ENCODE assay signal across 1 cellular context in genomic region chr3:121574449-121574848, GRCh38.
TF ChIP-seq lines count a peak whose summit lies in the region.

No MANE protein-coding gene starts in this region.

TF ChIP-seq in K562, 482 proteins besides CTCF, POLR2A, EP300 and RAD21 (continued from another document and continues in another):
- TF ChIP-seq USF1 (CRISPR knock-in tag; IDR thresholded peaks at IDR 0.05), result no peak
- TF ChIP-seq SAFB2 (IDR thresholded peaks at IDR 0.05; ENCODE audit: borderline replicate concordance, low read depth, low read length, severe bottlenecking), result no peak
- TF ChIP-seq, protein P1, sequence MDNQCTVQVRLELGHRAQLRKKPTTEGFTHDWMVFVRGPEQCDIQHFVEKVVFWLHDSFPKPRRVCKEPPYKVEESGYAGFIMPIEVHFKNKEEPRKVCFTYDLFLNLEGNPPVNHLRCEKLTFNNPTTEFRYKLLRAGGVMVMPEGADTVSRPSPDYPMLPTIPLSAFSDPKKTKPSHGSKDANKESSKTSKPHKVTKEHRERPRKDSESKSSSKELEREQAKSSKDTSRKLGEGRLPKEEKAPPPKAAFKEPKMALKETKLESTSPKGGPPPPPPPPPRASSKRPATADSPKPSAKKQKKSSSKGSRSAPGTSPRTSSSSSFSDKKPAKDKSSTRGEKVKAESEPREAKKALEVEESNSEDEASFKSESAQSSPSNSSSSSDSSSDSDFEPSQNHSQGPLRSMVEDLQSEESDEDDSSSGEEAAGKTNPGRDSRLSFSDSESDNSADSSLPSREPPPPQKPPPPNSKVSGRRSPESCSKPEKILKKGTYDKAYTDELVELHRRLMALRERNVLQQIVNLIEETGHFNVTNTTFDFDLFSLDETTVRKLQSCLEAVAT (IDR thresholded peaks at IDR 0.05), result no peak
- TF ChIP-seq SAP30 (IDR thresholded peaks at IDR 0.05; ENCODE audit: borderline replicate concordance, insufficient read depth, low read depth, low read length, poor library complexity, severe bottlenecking), result no peak
- TF ChIP-seq MXD1 (CRISPR knock-in tag; IDR thresholded peaks at IDR 0.05; ENCODE audit: borderline replicate concordance, poor library complexity, severe bottlenecking), result no peak
- 0 out of 2 replicates have a peak, but pooled peaks have one; percentile 14 for TF ChIP-seq GATAD2B (IDR thresholded peaks at IDR 0.05; ENCODE audit: borderline replicate concordance)
- no peak for TF ChIP-seq CBFB (CRISPR knock-in tag; IDR thresholded peaks at IDR 0.05)
- no peak for TF ChIP-seq LARP7 (IDR thresholded peaks at IDR 0.05)
- TF ChIP-seq ZNF146 (CRISPR knock-in tag; IDR thresholded peaks at IDR 0.05; ENCODE audit: unreplicated experiment), result no peak
- TF ChIP-seq ZNF785 (CRISPR knock-in tag; IDR thresholded peaks at IDR 0.05), result no peak
- no peak for TF ChIP-seq MCM5 (IDR thresholded peaks at IDR 0.05; ENCODE audit: low read depth)
- no peak for TF ChIP-seq CREBBP (IDR thresholded peaks at IDR 0.05; ENCODE audit: low read depth, low read length)
- no peak for TF ChIP-seq PCBP2 (IDR thresholded peaks at IDR 0.05; ENCODE audit: low read depth, low read length, poor library complexity, severe bottlenecking)
- peak in 1 of 2 experiments; percentile 50; a peak in 1 of 4 replicates for TF ChIP-seq RCOR1 (IDR thresholded peaks at IDR 0.05; ENCODE audit: borderline replicate concordance in 1 of 2, low read depth in 2 of 2, low read length in 2 of 2)
- 0 out of 2 replicates have a peak, but pooled peaks have one; percentile 26 for TF ChIP-seq ATF7 (IDR thresholded peaks at IDR 0.05)
- TF ChIP-seq ZZZ3 (IDR thresholded peaks at IDR 0.05), result no peak
- no peak for TF ChIP-seq ZNF23 (CRISPR knock-in tag; IDR thresholded peaks at IDR 0.05)
- TF ChIP-seq, protein P2, sequence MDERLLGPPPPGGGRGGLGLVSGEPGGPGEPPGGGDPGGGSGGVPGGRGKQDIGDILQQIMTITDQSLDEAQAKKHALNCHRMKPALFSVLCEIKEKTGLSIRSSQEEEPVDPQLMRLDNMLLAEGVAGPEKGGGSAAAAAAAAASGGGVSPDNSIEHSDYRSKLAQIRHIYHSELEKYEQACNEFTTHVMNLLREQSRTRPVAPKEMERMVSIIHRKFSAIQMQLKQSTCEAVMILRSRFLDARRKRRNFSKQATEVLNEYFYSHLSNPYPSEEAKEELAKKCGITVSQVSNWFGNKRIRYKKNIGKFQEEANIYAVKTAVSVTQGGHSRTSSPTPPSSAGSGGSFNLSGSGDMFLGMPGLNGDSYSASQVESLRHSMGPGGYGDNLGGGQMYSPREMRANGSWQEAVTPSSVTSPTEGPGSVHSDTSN (CRISPR knock-in tag; IDR thresholded peaks at IDR 0.05; ENCODE audit: low read depth), result no peak
- TF ChIP-seq, protein P2 (tag; conservative IDR thresholded peaks at IDR 0.05; ENCODE audit: low read depth), result peak; percentile 70
- no peak for TF ChIP-seq TCF7L2 (IDR thresholded peaks at IDR 0.05; ENCODE audit: low read depth, low read length)
- no peak for TF ChIP-seq POLR2H (tag; IDR thresholded peaks at IDR 0.05; ENCODE audit: low read depth)
- no peak for TF ChIP-seq PATZ1 (CRISPR knock-in tag; IDR thresholded peaks at IDR 0.05; ENCODE audit: borderline replicate concordance)
- TF ChIP-seq ZNF212 (CRISPR knock-in tag; IDR thresholded peaks at IDR 0.05), result no peak
- TF ChIP-seq, protein P3, sequence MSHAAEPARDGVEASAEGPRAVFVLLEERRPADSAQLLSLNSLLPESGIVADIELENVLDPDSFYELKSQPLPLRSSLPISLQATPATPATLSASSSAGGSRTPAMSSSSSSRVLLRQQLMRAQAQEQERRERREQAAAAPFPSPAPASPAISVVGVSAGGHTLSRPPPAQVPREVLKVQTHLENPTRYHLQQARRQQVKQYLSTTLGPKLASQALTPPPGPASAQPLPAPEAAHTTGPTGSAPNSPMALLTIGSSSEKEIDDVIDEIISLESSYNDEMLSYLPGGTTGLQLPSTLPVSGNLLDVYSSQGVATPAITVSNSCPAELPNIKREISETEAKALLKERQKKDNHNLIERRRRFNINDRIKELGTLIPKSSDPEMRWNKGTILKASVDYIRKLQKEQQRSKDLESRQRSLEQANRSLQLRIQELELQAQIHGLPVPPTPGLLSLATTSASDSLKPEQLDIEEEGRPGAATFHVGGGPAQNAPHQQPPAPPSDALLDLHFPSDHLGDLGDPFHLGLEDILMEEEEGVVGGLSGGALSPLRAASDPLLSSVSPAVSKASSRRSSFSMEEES (CRISPR knock-in tag; IDR thresholded peaks at IDR 0.05), result no peak
- no peak for TF ChIP-seq EHMT2 (IDR thresholded peaks at IDR 0.05)
- no peak for TF ChIP-seq ZNF12 (CRISPR knock-in tag; IDR thresholded peaks at IDR 0.05)
- TF ChIP-seq TEAD1 (CRISPR knock-in tag; IDR thresholded peaks at IDR 0.05), result no peak
- no peak; the same call in 1 of the 2 replicates for TF ChIP-seq L3MBTL2 (IDR thresholded peaks at IDR 0.05)
- TF ChIP-seq MAFG (tag; conservative IDR thresholded peaks at IDR 0.05), result peak; percentile 73
- TF ChIP-seq, protein P4, sequence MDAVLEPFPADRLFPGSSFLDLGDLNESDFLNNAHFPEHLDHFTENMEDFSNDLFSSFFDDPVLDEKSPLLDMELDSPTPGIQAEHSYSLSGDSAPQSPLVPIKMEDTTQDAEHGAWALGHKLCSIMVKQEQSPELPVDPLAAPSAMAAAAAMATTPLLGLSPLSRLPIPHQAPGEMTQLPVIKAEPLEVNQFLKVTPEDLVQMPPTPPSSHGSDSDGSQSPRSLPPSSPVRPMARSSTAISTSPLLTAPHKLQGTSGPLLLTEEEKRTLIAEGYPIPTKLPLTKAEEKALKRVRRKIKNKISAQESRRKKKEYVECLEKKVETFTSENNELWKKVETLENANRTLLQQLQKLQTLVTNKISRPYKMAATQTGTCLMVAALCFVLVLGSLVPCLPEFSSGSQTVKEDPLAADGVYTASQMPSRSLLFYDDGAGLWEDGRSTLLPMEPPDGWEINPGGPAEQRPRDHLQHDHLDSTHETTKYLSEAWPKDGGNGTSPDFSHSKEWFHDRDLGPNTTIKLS (IDR thresholded peaks at IDR 0.05; ENCODE audit: borderline replicate concordance, low read depth), result no peak
- no peak for TF ChIP-seq NCOA6 (IDR thresholded peaks at IDR 0.05)
- TF ChIP-seq ZFP36 (IDR thresholded peaks at IDR 0.05; ENCODE audit: low read depth, low read length, partially characterized antibody), result no peak
- no peak for TF ChIP-seq ZNF444 (CRISPR knock-in tag; IDR thresholded peaks at IDR 0.05)
- peak; percentile 88 for TF ChIP-seq SMARCA4 (IDR thresholded peaks at IDR 0.05)
- no peak for TF ChIP-seq EWSR1 (IDR thresholded peaks at IDR 0.05; ENCODE audit: borderline replicate concordance, low read depth, partially characterized antibody)
- TF ChIP-seq ZNF707 (CRISPR knock-in tag; conservative IDR thresholded peaks at IDR 0.05), result no peak
- no peak for TF ChIP-seq ZNF609 (CRISPR knock-in tag; IDR thresholded peaks at IDR 0.05; ENCODE audit: borderline replicate concordance)
- TF ChIP-seq CREB1 (IDR thresholded peaks at IDR 0.05), result 0 out of 2 replicates have a peak, but pooled peaks have one; percentile 25
- no peak for TF ChIP-seq CREB1 (CRISPR knock-in tag; IDR thresholded peaks at IDR 0.05)
- TF ChIP-seq HLTF (IDR thresholded peaks at IDR 0.05), result no peak
- no peak for TF ChIP-seq KDM4B (IDR thresholded peaks at IDR 0.05; ENCODE audit: borderline replicate concordance in 2 of 2, low read depth in 1 of 2)
- TF ChIP-seq TAF9B (IDR thresholded peaks at IDR 0.05; ENCODE audit: partially characterized antibody), result peak; percentile 54
- TF ChIP-seq ZNF644 (tag; IDR thresholded peaks at IDR 0.05; ENCODE audit: low read depth), result no peak
- TF ChIP-seq THRAP3 (IDR thresholded peaks at IDR 0.05; ENCODE audit: borderline replicate concordance), result no peak
- TF ChIP-seq SIN3B (IDR thresholded peaks at IDR 0.05; ENCODE audit: low read depth), result no peak
- TF ChIP-seq NFATC3 (IDR thresholded peaks at IDR 0.05), result no peak
- TF ChIP-seq ZFPM2 (CRISPR knock-in tag; IDR thresholded peaks at IDR 0.05), result no peak
- TF ChIP-seq PHF8 (IDR thresholded peaks at IDR 0.05; ENCODE audit: borderline replicate concordance, low read length), result no peak
- TF ChIP-seq GTF2F1 (IDR thresholded peaks at IDR 0.05; ENCODE audit: low read depth, low read length), result no peak
- TF ChIP-seq POLR2B (IDR thresholded peaks at IDR 0.05; ENCODE audit: low read depth, partially characterized antibody), result no peak
- peak in 1 of 2 experiments; percentile 20; a peak in 1 of 4 replicates for TF ChIP-seq FOXA3 (CRISPR knock-in tag; conservative IDR thresholded peaks at IDR 0.05 in 1 of 2, IDR thresholded peaks at IDR 0.05 in 1 of 2)
- no peak for TF ChIP-seq ZNF75A (CRISPR knock-in tag; IDR thresholded peaks at IDR 0.05)
- no peak for TF ChIP-seq ZNF668 (CRISPR knock-in tag; IDR thresholded peaks at IDR 0.05)
